In genomic region chr2:45905643-45905969, GRCh38 we compare ENCODE assay signal across 24 cellular contexts.
A peak's percentile ranks its signal among the peaks of the same experiment; 100 is the strongest.
DNase-seq lines count a peak whose midpoint lies in the region; ATAC-seq and TF ChIP-seq lines count a peak whose summit lies in the region.
"Had no signal": no experiment of that assay in that cellular context is flagged by ENCODE, and none has a peak within 500 bp of the region (broad histone marks: within the 10 kb centered on the region; RNA-seq: fewer than 3 reads in every experiment).

No MANE protein-coding gene starts in this region.

- H3K4me1 Mint-ChIP-seq in naive B cell, result peaks cover 34 to 86% (median 84%) of the 10 kb centered on the region in 3 donors
- no peaks in the 10 kb centered on the region for H3K4me1 Mint-ChIP-seq in CD4-positive, alpha-beta T cell (ENCODE audit: low read depth)
- H3K4me1 Mint-ChIP-seq: mesothelial cell of epicardium had no signal

- POLR2A ChIA-PET in CD4-positive, alpha-beta T cell (lab: Charles Lee), result no interaction called here

- H3K27me3 Mint-ChIP-seq in naive B cell, result no peaks in the 10 kb centered on the region
- H3K27me3 Mint-ChIP-seq in CD4-positive, alpha-beta T cell, result no peaks in the 10 kb centered on the region
- H3K27me3 Mint-ChIP-seq: natural killer cell treated with Interleukin-12 subunit alpha and Interleukin-12 subunit beta and Interleukin-15 and Interleukin-18, amount 100 ng/mL, for 72 hours; stimulated activated memory B cell treated with anti-CD40 and anti-IgM and Interleukin-4, amounts not matched to agents 10 μg/mL and 1 μg/mL and 100 μg/mL, for 72 hours had no signal

- H3K27ac ChIP-seq in CD4-positive, alpha-beta T cell (ENCODE audit: low read depth, low read length), result no peak overlapping the region
- H3K27ac ChIP-seq: A549, colonic mucosa, gastrocnemius medialis, left lung, Peyer's patch had no signal

- intact Hi-C loops in CD4-positive, alpha-beta T cell (cut with DNase I, micrococcal nuclease), result no loop called here

- peak; percentile 43 for ATAC-seq in GM18868 (IDR thresholded peaks at IDR 0.05; ENCODE audit: unreplicated experiment)
- no peak for ATAC-seq in naive B cell (ENCODE audit: low read depth in 2 of 2)
- no peak for ATAC-seq in HG02970 (IDR thresholded peaks at IDR 0.05; ENCODE audit: low FRiP score, unreplicated experiment)
- no peak for ATAC-seq in CD4-positive, alpha-beta T cell (ENCODE audit: poor library complexity)
- ATAC-seq: A549; gastrocnemius medialis; GM23338; natural killer cell treated with Interleukin-12 subunit alpha and Interleukin-12 subunit beta and Interleukin-15 and Interleukin-18, amount 100 ng/mL, for 72 hours; stimulated activated memory B cell treated with anti-CD40 and anti-IgM and Interleukin-4, amounts not matched to agents 10 μg/mL and 1 μg/mL and 100 μg/mL, for 72 hours had no signal

- no peaks in the 10 kb centered on the region for H3K27me3 ChIP-seq in CD4-positive, alpha-beta T cell (ENCODE audit: control insufficient read depth, insufficient read depth, low read length)
- H3K27me3 ChIP-seq: colonic mucosa, gastrocnemius medialis, left lung, Peyer's patch had no signal

- peak overlapping the region in 5 of 6 donors; percentile 51 to 92 (median 72) for H3K27ac Mint-ChIP-seq in naive B cell
- H3K27ac Mint-ChIP-seq in CD4-positive, alpha-beta T cell, result no peak overlapping the region
- H3K27ac Mint-ChIP-seq: activated naive CD4-positive, alpha-beta T cell treated with anti-CD3 and anti-CD28 coated beads for 36 hours; GM23338; mesothelial cell of epicardium; natural killer cell treated with Interleukin-12 subunit alpha and Interleukin-12 subunit beta and Interleukin-15 and Interleukin-18, amount 100 ng/mL, for 72 hours; stimulated activated memory B cell treated with anti-CD40 and anti-IgM and Interleukin-4, amounts not matched to agents 10 μg/mL and 1 μg/mL and 100 μg/mL, for 72 hours had no signal

- TF ChIP-seq CTCF in CD4-positive, alpha-beta T cell (IDR thresholded peaks at IDR 0.05), result no peak

- peak overlapping the region in 2 of 8 donors; percentile 3 to 48 for H3K4me3 Mint-ChIP-seq in naive B cell
- H3K4me3 Mint-ChIP-seq in CD4-positive, alpha-beta T cell, result no peak overlapping the region
- H3K4me3 Mint-ChIP-seq: activated naive CD4-positive, alpha-beta T cell treated with anti-CD3 and anti-CD28 coated beads for 36 hours; GM23338; mesothelial cell of epicardium; natural killer cell treated with Interleukin-12 subunit alpha and Interleukin-12 subunit beta and Interleukin-15 and Interleukin-18, amount 100 ng/mL, for 72 hours; stimulated activated memory B cell treated with anti-CD40 and anti-IgM and Interleukin-4, amounts not matched to agents 10 μg/mL and 1 μg/mL and 100 μg/mL, for 72 hours had no signal

- CTCF ChIA-PET in CD4-positive, alpha-beta T cell (lab: Charles Lee), result no interaction called here

- H3K36me3 Mint-ChIP-seq in naive B cell, result no peaks in the 10 kb centered on the region
- H3K36me3 Mint-ChIP-seq in CD4-positive, alpha-beta T cell (ENCODE audit: low read depth), result no peaks in the 10 kb centered on the region
- H3K36me3 Mint-ChIP-seq: mesothelial cell of epicardium; natural killer cell treated with Interleukin-12 subunit alpha and Interleukin-12 subunit beta and Interleukin-15 and Interleukin-18, amount 100 ng/mL, for 72 hours had no signal

- H3K9me3 Mint-ChIP-seq in naive B cell, result no peaks in the 10 kb centered on the region
- no peaks in the 10 kb centered on the region for H3K9me3 Mint-ChIP-seq in CD4-positive, alpha-beta T cell
- H3K9me3 Mint-ChIP-seq: activated naive CD4-positive, alpha-beta T cell treated with anti-CD3 and anti-CD28 coated beads for 36 hours; GM23338; mesothelial cell of epicardium; natural killer cell treated with Interleukin-12 subunit alpha and Interleukin-12 subunit beta and Interleukin-15 and Interleukin-18, amount 100 ng/mL, for 72 hours; stimulated activated memory B cell treated with anti-CD40 and anti-IgM and Interleukin-4, amounts not matched to agents 10 μg/mL and 1 μg/mL and 100 μg/mL, for 72 hours had no signal

- DNase-seq in NCI-H345 (lab: John Stamatoyannopoulos, UW), result peak; percentile 42
- no peak for DNase-seq in NCI-H345 treated with DMSO at 0.1 percent for 48 hours (lab: John Stamatoyannopoulos, UW; ENCODE audit: unreplicated experiment)
- peak; percentile 40 for DNase-seq in NCI-H774 (lab: John Stamatoyannopoulos, UW)
- DNase-seq in naive B cell, result no peak
- no peak for DNase-seq in CD4-positive, alpha-beta T cell
- DNase-seq in activated effector memory CD4-positive, alpha-beta T cell treated with Interleukin-2 at 50 U/mL for 16 hours, result no peak
- DNase-seq: activated CD4-positive, alpha-beta T cell treated with anti-CD3 and anti-CD28 coated beads for 4 hours; activated naive CD4-positive, alpha-beta T cell treated with anti-CD3 and anti-CD28 coated beads for 36 hours; activated T-cell treated with anti-CD3 and anti-CD28 coated beads, Interleukin-2, amount 50 U/mL, for 48 hours; colonic mucosa; gastrocnemius medialis; hippocampal formation; left lung; NCI-H2227 treated with DMSO at 0.1 percent for 48 hours; NK-92 treated with Interleukin-12 subunit alpha and Interleukin-12 subunit beta, amount 100 ng/mL, for 24 hours; Peyer's patch; stimulated activated CD4-positive, alpha-beta T cell treated with anti-CD3 and anti-CD28 coated beads, Interleukin-4, amount 100 ng/mL, for 1 hour had no signal

- H3K9me3 ChIP-seq in CD4-positive, alpha-beta T cell (ENCODE audit: control insufficient read depth, low read length), result no peaks in the 10 kb centered on the region
- H3K9me3 ChIP-seq: A549, colonic mucosa, gastrocnemius medialis, left lung, Peyer's patch had no signal

Comparison
In these comparisons a context has a peak if more than half of its experiments do, and no peak if none do; other contexts are left out.
1. DNase-seq: peak in NCI-H345 (single experiment) and NCI-H774 (single experiment); none in NCI-H345 treated with DMSO at 0.1 percent for 48 hours (single experiment), naive B cell (single experiment), CD4-positive, alpha-beta T cell (0 of 10) and activated effector memory CD4-positive, alpha-beta T cell treated with Interleukin-2 at 50 U/mL for 16 hours (single experiment).